ENCODE assay signal across 18 cellular contexts in genomic region chr14:102899516-102899900, GRCh38. TPM values are rescaled to one million over a fixed set of nuclear protein-coding genes. Genes with fewer than 3 reads are reported as not detected.
DNase-seq lines count a peak whose midpoint lies in the region; ATAC-seq and TF ChIP-seq lines count a peak whose summit lies in the region.
"Had no signal": no experiment of that assay in that cellular context is flagged by ENCODE, and none has a peak within 500 bp of the region (broad histone marks: within the 10 kb centered on the region; RNA-seq: fewer than 3 reads in every experiment).

No MANE protein-coding gene starts in this region.

- no peaks in the 10 kb centered on the region for H3K4me1 ChIP-seq in colonic mucosa
- H3K4me1 ChIP-seq: psoas muscle, uterus had no signal

- H3K4me3 ChIP-seq in colonic mucosa: no peak overlapping the region
- H3K4me3 ChIP-seq: mucosa of descending colon, psoas muscle, uterus had no signal

- peaks cover 20% of the 10 kb centered on the region for H3K4me1 Mint-ChIP-seq in activated naive CD8-positive, alpha-beta T cell (ENCODE audit: low read depth)
- H3K4me1 Mint-ChIP-seq in activated naive CD8-positive, alpha-beta T cell treated with anti-CD3 and anti-CD28 coated beads for 36 hours: peaks cover 19% of the 10 kb centered on the region
- peaks cover 70% of the 10 kb centered on the region for H3K4me1 Mint-ChIP-seq in activated B cell treated with CpG ODN at 0.5 μM for 24 hours
- peaks cover 14 to 55% (median 27%) of the 10 kb centered on the region in 4 donors for H3K4me1 Mint-ChIP-seq in naive thymus-derived CD8-positive, alpha-beta T cell

- H3K9me3 Mint-ChIP-seq in activated naive CD8-positive, alpha-beta T cell (ENCODE audit: low read depth): no peaks in the 10 kb centered on the region
- H3K9me3 Mint-ChIP-seq in activated naive CD8-positive, alpha-beta T cell treated with anti-CD3 and anti-CD28 coated beads for 36 hours: no peaks in the 10 kb centered on the region
- H3K9me3 Mint-ChIP-seq in activated B cell treated with CpG ODN at 0.5 μM for 24 hours: no peaks in the 10 kb centered on the region
- H3K9me3 Mint-ChIP-seq in naive thymus-derived CD8-positive, alpha-beta T cell: no peaks in the 10 kb centered on the region
- H3K9me3 Mint-ChIP-seq: activated CD4-positive, alpha-beta T cell treated with anti-CD3 and anti-CD28 coated beads, Interleukin-2, amount 10 ng/mL, durations not matched to agents 7 days and 5 days; activated naive CD4-positive, alpha-beta T cell treated with anti-CD3 and anti-CD28 coated beads, Interleukin-2, amount 50 U/mL, for 24 hours had no signal

- H3K4me3 Mint-ChIP-seq in activated naive CD8-positive, alpha-beta T cell: peak overlapping the region; percentile 10
- no peak overlapping the region for H3K4me3 Mint-ChIP-seq in activated naive CD8-positive, alpha-beta T cell treated with anti-CD3 and anti-CD28 coated beads for 36 hours
- no peak overlapping the region for H3K4me3 Mint-ChIP-seq in activated B cell treated with CpG ODN at 0.5 μM for 24 hours
- H3K4me3 Mint-ChIP-seq in naive thymus-derived CD8-positive, alpha-beta T cell: peak overlapping the region in 4 of 10 donors; percentile 6 to 27 (median 16)
- H3K4me3 Mint-ChIP-seq: activated CD4-positive, alpha-beta T cell treated with anti-CD3 and anti-CD28 coated beads, Interleukin-2, amount 10 ng/mL, durations not matched to agents 7 days and 5 days had no signal

- no peak overlapping the region for H3K9ac ChIP-seq in colonic mucosa (ENCODE audit: low read depth in 2 of 2, low read length in 2 of 2)

- H3K27me3 ChIP-seq in colonic mucosa: no peaks in the 10 kb centered on the region
- H3K27me3 ChIP-seq: uterus had no signal

- POLR2A ChIA-PET in activated B cell treated with CpG ODN at 0.5 μM for 24 hours (lab: Charles Lee): interaction anchor here (0.5 to 0.9 kb wide), 2 partner anchors 18 to 74 kb away, joined by 4 read pairs; no protein-coding TSS in a partner anchor
- POLR2A ChIA-PET in naive thymus-derived CD8-positive, alpha-beta T cell (lab: Charles Lee): no interaction called here

- peak overlapping the region; percentile 34 for H3K27ac Mint-ChIP-seq in activated naive CD8-positive, alpha-beta T cell
- no peak overlapping the region for H3K27ac Mint-ChIP-seq in activated naive CD8-positive, alpha-beta T cell treated with anti-CD3 and anti-CD28 coated beads for 36 hours
- H3K27ac Mint-ChIP-seq in activated B cell treated with CpG ODN at 0.5 μM for 24 hours: peak overlapping the region; percentile 73
- H3K27ac Mint-ChIP-seq in naive thymus-derived CD8-positive, alpha-beta T cell: peak overlapping the region in 7 of 10 donors; percentile 41 to 97 (median 65)
- H3K27ac Mint-ChIP-seq: activated CD4-positive, alpha-beta T cell treated with anti-CD3 and anti-CD28 coated beads, Interleukin-2, amount 10 ng/mL, durations not matched to agents 7 days and 5 days; activated naive CD4-positive, alpha-beta T cell treated with anti-CD3 and anti-CD28 coated beads, Interleukin-2, amount 50 U/mL, for 24 hours had no signal

- no peak for ATAC-seq in activated B cell treated with CpG ODN at 0.5 μM for 24 hours (ENCODE audit: low read depth)
- no peak for ATAC-seq in naive thymus-derived CD8-positive, alpha-beta T cell
- ATAC-seq: psoas muscle had no signal

- no peaks in the 10 kb centered on the region for H3K9me3 ChIP-seq in colonic mucosa
- H3K9me3 ChIP-seq: mucosa of descending colon, psoas muscle, uterus had no signal

- no peak for DNase-seq in activated naive CD8-positive, alpha-beta T cell treated with anti-CD3 and anti-CD28 coated beads for 36 hours
- DNase-seq in activated B cell treated with CpG ODN at 0.5 μM for 24 hours: no peak
- no peak for DNase-seq in naive thymus-derived CD8-positive, alpha-beta T cell
- no peak for DNase-seq in activated gamma-delta T cell (lab: John Stamatoyannopoulos, UW)
- DNase-seq in NCI-H1694 (lab: John Stamatoyannopoulos, UW): no peak
- DNase-seq in colonic mucosa: no peak
- DNase-seq: activated CD4-positive, alpha-beta T cell treated with anti-CD3 and anti-CD28 coated beads, Interleukin-2, amount 10 ng/mL, durations not matched to agents 7 days and 5 days; glutamatergic neuron; kidney; mucosa of descending colon; NCI-H1694 treated with DMSO at 0.1 percent for 48 hours; psoas muscle; uterus had no signal

- CTCF ChIA-PET in activated B cell treated with CpG ODN at 0.5 μM for 24 hours (lab: Charles Lee): no interaction called here

- peaks cover 12% of the 10 kb centered on the region for H3K36me3 Mint-ChIP-seq in activated naive CD8-positive, alpha-beta T cell
- H3K36me3 Mint-ChIP-seq in activated naive CD8-positive, alpha-beta T cell treated with anti-CD3 and anti-CD28 coated beads for 36 hours: peaks cover 11% of the 10 kb centered on the region
- peaks cover 79% of the 10 kb centered on the region for H3K36me3 Mint-ChIP-seq in activated B cell treated with CpG ODN at 0.5 μM for 24 hours (ENCODE audit: low read depth)
- H3K36me3 Mint-ChIP-seq in naive thymus-derived CD8-positive, alpha-beta T cell: peaks cover 0 to 49% (median 11%) of the 10 kb centered on the region in 3 donors

- no peak overlapping the region for H3K27ac ChIP-seq in colonic mucosa
- H3K27ac ChIP-seq: C4-2B, epithelial cell of prostate, psoas muscle, uterus had no signal

- no peaks in the 10 kb centered on the region for H3K27me3 Mint-ChIP-seq in activated naive CD8-positive, alpha-beta T cell
- H3K27me3 Mint-ChIP-seq in activated naive CD8-positive, alpha-beta T cell treated with anti-CD3 and anti-CD28 coated beads for 36 hours: no peaks in the 10 kb centered on the region
- no peaks in the 10 kb centered on the region for H3K27me3 Mint-ChIP-seq in activated B cell treated with CpG ODN at 0.5 μM for 24 hours
- H3K27me3 Mint-ChIP-seq in naive thymus-derived CD8-positive, alpha-beta T cell: no peaks in the 10 kb centered on the region
- H3K27me3 Mint-ChIP-seq: activated CD4-positive, alpha-beta T cell treated with anti-CD3 and anti-CD28 coated beads, Interleukin-2, amount 10 ng/mL, durations not matched to agents 7 days and 5 days; activated naive CD4-positive, alpha-beta T cell treated with anti-CD3 and anti-CD28 coated beads, Interleukin-2, amount 50 U/mL, for 24 hours had no signal

- H3K36me3 ChIP-seq in colonic mucosa: peaks cover 8% of the 10 kb centered on the region
- H3K36me3 ChIP-seq: uterus had no signal

- TF ChIP-seq CTCF in activated B cell treated with CpG ODN at 0.5 μM for 24 hours (IDR thresholded peaks at IDR 0.05) (no peak), colonic mucosa (IDR thresholded peaks at IDR 0.05) (no peak)

- intact Hi-C loops in activated B cell treated with CpG ODN at 0.5 μM for 24 hours (cut with micrococcal nuclease) (no loop called here), colonic mucosa (cut with DNase I) (no loop called here)

RNA-seq across cellular contexts. Expression of gene AMN, which starts 23.0 kb away (rescaled TPM):
- total RNA-seq in activated naive CD8-positive, alpha-beta T cell treated with anti-CD3 and anti-CD28 coated beads for 36 hours: 1 to 10 TPM in 1 of 2 experiments, under 1 TPM in 1; 0.72 to 2.0 TPM
- total RNA-seq in activated B cell treated with CpG ODN at 0.5 μM for 24 hours: 4.4 and 5.3 TPM in 2 replicates
- total RNA-seq in naive thymus-derived CD8-positive, alpha-beta T cell: 10 to 100 TPM; 15.8 to 20.8 TPM
- polyA plus RNA-seq in naive thymus-derived CD8-positive, alpha-beta T cell: 1 to 10 TPM; 2.3 to 5.6 (median 4.1) TPM
- 100 to 1,000 TPM; 186 to 239 TPM for total RNA-seq in colonic mucosa
- total RNA-seq: LHCN-M2, psoas muscle had no signal

Comparison
In these comparisons a context has a peak if more than half of its experiments do, and no peak if none do; other contexts are left out.
1. RNA of gene AMN, which starts 23.0 kb away (total RNA-seq): 186 to 239 TPM in colonic mucosa; 15.8 to 20.8 TPM in naive thymus-derived CD8-positive, alpha-beta T cell, 4.4 to 5.3 TPM in activated B cell treated with CpG ODN at 0.5 μM for 24 hours and 0.72 to 2.0 TPM in activated naive CD8-positive, alpha-beta T cell treated with anti-CD3 and anti-CD28 coated beads for 36 hours; every median in the first group is over 4 times any median in the second.